ENCODE assay signal across 25 cellular contexts in the genomic region with DNA sequence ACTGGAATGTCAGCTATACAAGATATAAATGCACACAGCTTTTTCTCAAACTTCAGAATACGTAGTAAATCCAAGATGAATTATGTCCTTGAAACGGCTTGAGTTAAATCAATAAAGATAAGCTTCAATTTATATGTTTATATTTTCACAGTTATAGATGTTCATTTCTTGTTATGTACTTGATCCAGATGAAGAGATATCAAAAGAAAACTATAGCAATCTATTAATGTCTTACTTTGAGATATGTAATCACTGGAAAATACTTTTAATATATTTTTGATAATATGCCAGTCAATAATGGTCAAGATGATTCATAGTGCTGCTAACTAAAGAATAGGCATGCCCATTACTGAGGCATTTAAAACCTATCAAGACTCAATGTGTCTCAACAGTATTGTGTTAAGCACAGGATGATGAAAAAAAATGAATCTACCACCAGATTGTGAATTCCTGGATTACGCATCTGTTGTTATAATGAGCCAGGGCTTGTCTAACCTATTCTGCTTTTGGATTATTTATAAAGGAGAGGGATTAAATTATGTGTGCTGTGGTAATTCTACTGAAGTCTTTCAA.
DNase-seq lines count a peak whose midpoint lies in the region; ATAC-seq, FAIRE-seq and TF ChIP-seq lines count a peak whose summit lies in the region.
"Had no signal": no experiment of that assay in that cellular context is flagged by ENCODE, and none has a peak within 500 bp of the region (broad histone marks: within the 10 kb centered on the region; RNA-seq: fewer than 3 reads in every experiment).

No MANE protein-coding gene starts in this region.

- H2BK120ac ChIP-seq in mesendoderm (ENCODE audit: low read depth, low read length), result no peak overlapping the region

- FAIRE-seq in D721Med (lab: Jason Lieb, UNC), result peak; percentile 64
- FAIRE-seq: A549, GM12892 had no signal

- DNase-seq in D721Med (ENCODE audit: insufficient read length, low spot score) (no peak), LNCaP clone FGC (ENCODE audit: low read depth) (peak; percentile 58), epithelial cell of esophagus (ENCODE audit: low read depth) (peak; percentile 56), iris pigment epithelial cell (ENCODE audit: low read depth) (peak; percentile 9), right cardiac atrium (no peak), mesendoderm (no peak)
- DNase-seq: C1 segment of cervical spinal cord; CD4-positive, alpha-beta memory T cell; COR-L47; DMS79 treated with DMSO at 0.1 percent for 48 hours; NCI-H1092; NCI-H1417 treated with DMSO at 0.1 percent for 48 hours; NCI-H1694 treated with DMSO at 0.1 percent for 48 hours; NCI-H2081; NCI-H2227 treated with DMSO at 0.1 percent for 48 hours; NCI-H748 treated with DMSO at 0.1 percent for 48 hours; NK-92 treated with Interleukin-12 subunit alpha and Interleukin-12 subunit beta, amount 100 ng/mL, for 24 hours; RPMI8226; SHP77 had no signal

- no peak overlapping the region for H3K18ac ChIP-seq in mesendoderm (ENCODE audit: low read length)

- H3K9me3 ChIP-seq in right cardiac atrium (ENCODE audit: control insufficient read depth, low read length), result no peaks in the 10 kb centered on the region
- H3K9me3 ChIP-seq: A549 had no signal

- no peak overlapping the region for H2AK5ac ChIP-seq in mesendoderm (ENCODE audit: low read length)

- no peak overlapping the region for H3K4ac ChIP-seq in mesendoderm (ENCODE audit: low read depth, low read length)

- H4K8ac ChIP-seq in mesendoderm (ENCODE audit: low read depth, low read length), result no peak overlapping the region

- H3K56ac ChIP-seq in mesendoderm (ENCODE audit: low read length), result no peak overlapping the region

- no peak overlapping the region for H3K9ac ChIP-seq in mesendoderm (ENCODE audit: low read length)
- H3K9ac ChIP-seq: KMS-11 had no signal

- no peak overlapping the region for H3K23ac ChIP-seq in mesendoderm (ENCODE audit: low read length)

- no peak overlapping the region for H2BK5ac ChIP-seq in mesendoderm (ENCODE audit: low read length)

- H3K27ac ChIP-seq in right cardiac atrium (ENCODE audit: low read length) (no peak overlapping the region), mesendoderm (ENCODE audit: low read depth, low read length) (no peak overlapping the region)
- H3K27ac ChIP-seq: A549, HL-60, KMS-11 had no signal

- H3K36me3 ChIP-seq in mesendoderm (ENCODE audit: control insufficient read depth, insufficient read depth, low read length), result no peaks in the 10 kb centered on the region

- H3K27me3 ChIP-seq in right cardiac atrium (ENCODE audit: control insufficient read depth, insufficient read depth) (no peaks in the 10 kb centered on the region), mesendoderm (ENCODE audit: insufficient read depth, low read length, poor library complexity) (no peaks in the 10 kb centered on the region)

- TF ChIP-seq CTCF in D721Med (IDR thresholded peaks at IDR 0.05; ENCODE audit: insufficient read depth, missing control alignments), result no peak
- no peak for TF ChIP-seq CTCF in LNCaP clone FGC (IDR thresholded peaks at IDR 0.05; ENCODE audit: control insufficient read depth, extremely low read depth, insufficient read depth)
- no peak for TF ChIP-seq CTCF in epithelial cell of esophagus (IDR thresholded peaks at IDR 0.05; ENCODE audit: insufficient read depth, low read depth, low read length, missing control alignments)

- H2BK15ac ChIP-seq in mesendoderm (replicated peaks; ENCODE audit: low read depth), result no peak overlapping the region

- no peak overlapping the region for H3K4me2 ChIP-seq in mesendoderm (ENCODE audit: low read length)
- H3K4me2 ChIP-seq: A549, KMS-11 had no signal

- ATAC-seq in right cardiac atrium (no peak), GM18858 (IDR thresholded peaks at IDR 0.05; ENCODE audit: unreplicated experiment) (no peak)
- ATAC-seq: A549, HCT116 had no signal

- H3K4me3 ChIP-seq in LNCaP clone FGC (ENCODE audit: low read depth, low read length) (no peak overlapping the region), epithelial cell of esophagus (ENCODE audit: low read length) (no peak overlapping the region), right cardiac atrium (ENCODE audit: low read length) (no peak overlapping the region), mesendoderm (ENCODE audit: low read length) (no peak overlapping the region)
- H3K4me3 ChIP-seq: A549 had no signal

- H3K79me1 ChIP-seq in mesendoderm (ENCODE audit: low read length), result no peaks in the 10 kb centered on the region

- H3K4me1 ChIP-seq in right cardiac atrium (ENCODE audit: control insufficient read depth, insufficient read depth, low read length), result no peaks in the 10 kb centered on the region
- no peaks in the 10 kb centered on the region for H3K4me1 ChIP-seq in mesendoderm (ENCODE audit: control insufficient read depth, low read depth, low read length)

- no peaks in the 10 kb centered on the region for H3K79me2 ChIP-seq in mesendoderm (ENCODE audit: control insufficient read depth, insufficient read depth, low read length)

- intact Hi-C loops in right cardiac atrium (cut with DNase I), result no loop called here

- 73% methylated on average over 3 of the region's 3 CpGs for WGBS in right cardiac atrium
- no CpG with 5 or more reads among the region's 3 CpGs for WGBS in mesendoderm (ENCODE audit: extremely low coverage, insufficient coverage, low lambda C conversion rate)

- H4K5ac ChIP-seq in mesendoderm (ENCODE audit: low read length), result no peak overlapping the region

Comparison
In these comparisons a context has a peak if more than half of its experiments do, and no peak if none do; other contexts are left out.
1. DNase-seq: peak in LNCaP clone FGC (single experiment), epithelial cell of esophagus (single experiment) and iris pigment epithelial cell (single experiment); none in D721Med (single experiment), right cardiac atrium (0 of 3) and mesendoderm (single experiment).